ENCODE assay signal across 29 cellular contexts in genomic region chrX:132395645-132396044, GRCh38.
"Had no signal": no experiment of that assay in that cellular context is flagged by ENCODE, and none has a peak within 500 bp of the region (broad histone marks: within the 10 kb centered on the region; RNA-seq: fewer than 3 reads in every experiment).

No MANE protein-coding gene starts in this region.

- H3K27ac ChIP-seq: hepatocyte, pancreas, prostate gland, sigmoid colon, stomach, testis, thyroid gland, transverse colon, upper lobe of left lung, vagina had no signal

- H3K4me2 ChIP-seq: hepatocyte had no signal

- ATAC-seq: mucosa of descending colon; naive thymus-derived CD4-positive, alpha-beta T cell; natural killer cell treated with Interleukin-12 subunit alpha and Interleukin-12 subunit beta and Interleukin-15 and Interleukin-18, amount 100 ng/mL, for 72 hours; pancreas; right cardiac atrium; stimulated activated memory B cell treated with anti-CD40 and anti-IgM and Interleukin-4, amounts not matched to agents 10 μg/mL and 1 μg/mL and 100 μg/mL, for 72 hours; stimulated activated naive CD8-positive, alpha-beta T cell treated with anti-CD3 and anti-CD28 coated beads, Interleukin-15, Interleukin-2, amounts not matched to agents 100 U/mL and 50 U/mL, for 24 hours had no signal

- H3K9me3 Mint-ChIP-seq: naive thymus-derived CD4-positive, alpha-beta T cell; natural killer cell treated with Interleukin-12 subunit alpha and Interleukin-12 subunit beta and Interleukin-15 and Interleukin-18, amount 100 ng/mL, for 72 hours; neural crest cell; stimulated activated memory B cell treated with anti-CD40 and anti-IgM and Interleukin-4, amounts not matched to agents 10 μg/mL and 1 μg/mL and 100 μg/mL, for 72 hours had no signal

- H3K4me3 ChIP-seq: hepatocyte, lung, mucosa of descending colon, pancreas, prostate gland, sigmoid colon, stomach, testis, thyroid gland, transverse colon, upper lobe of left lung, vagina had no signal

- DNase-seq: islet precursor cell; mesendoderm; midbrain; mucosa of descending colon; naive thymus-derived CD4-positive, alpha-beta T cell; nucleus accumbens; pancreas; posterior cingulate gyrus; retina; right cardiac atrium; sigmoid colon; small intestine; stimulated activated CD4-positive, alpha-beta T cell treated with anti-CD3 and anti-CD28 coated beads, Interleukin-1b, Interleukin-23, amount 100 ng/mL, for 48 hours; stimulated activated CD4-positive, alpha-beta T cell treated with anti-CD3 and anti-CD28 coated beads, Interleukin-2, amount 100 ng/mL, for 48 hours; stimulated activated CD4-positive, alpha-beta T cell treated with anti-CD3 and anti-CD28 coated beads, Interleukin-4, amount 100 ng/mL, for 4 hours; stimulated activated CD8-positive, alpha-beta memory T cell treated with anti-CD3 and anti-CD28 coated beads, Interleukin-4, amount 100 ng/mL, for 48 hours; stimulated activated naive CD8-positive, alpha-beta T cell treated with anti-CD3 and anti-CD28 coated beads, Interleukin-15, Interleukin-2, amounts not matched to agents 100 U/mL and 50 U/mL, for 24 hours; stomach; testis; thyroid gland; transverse colon; upper lobe of left lung had no signal

- H3K9me3 ChIP-seq: mucosa of descending colon, pancreas, prostate gland, sigmoid colon, stomach, testis, thyroid gland, transverse colon, upper lobe of left lung, vagina had no signal

- H3K27me3 Mint-ChIP-seq: naive thymus-derived CD4-positive, alpha-beta T cell; natural killer cell treated with Interleukin-12 subunit alpha and Interleukin-12 subunit beta and Interleukin-15 and Interleukin-18, amount 100 ng/mL, for 72 hours; stimulated activated memory B cell treated with anti-CD40 and anti-IgM and Interleukin-4, amounts not matched to agents 10 μg/mL and 1 μg/mL and 100 μg/mL, for 72 hours had no signal

- H3K36me3 ChIP-seq: pancreas, prostate gland, sigmoid colon, thyroid gland, transverse colon, upper lobe of left lung, vagina had no signal

- H3K4me3 Mint-ChIP-seq: naive thymus-derived CD4-positive, alpha-beta T cell; natural killer cell treated with Interleukin-12 subunit alpha and Interleukin-12 subunit beta and Interleukin-15 and Interleukin-18, amount 100 ng/mL, for 72 hours; neural crest cell; stimulated activated memory B cell treated with anti-CD40 and anti-IgM and Interleukin-4, amounts not matched to agents 10 μg/mL and 1 μg/mL and 100 μg/mL, for 72 hours had no signal

- H3K36me3 Mint-ChIP-seq: natural killer cell treated with Interleukin-12 subunit alpha and Interleukin-12 subunit beta and Interleukin-15 and Interleukin-18, amount 100 ng/mL, for 72 hours had no signal

- H3K79me2 ChIP-seq: hepatocyte had no signal

- H2AFZ ChIP-seq: hepatocyte had no signal

- H3K27ac Mint-ChIP-seq: naive thymus-derived CD4-positive, alpha-beta T cell; natural killer cell treated with Interleukin-12 subunit alpha and Interleukin-12 subunit beta and Interleukin-15 and Interleukin-18, amount 100 ng/mL, for 72 hours; stimulated activated memory B cell treated with anti-CD40 and anti-IgM and Interleukin-4, amounts not matched to agents 10 μg/mL and 1 μg/mL and 100 μg/mL, for 72 hours had no signal

- H3K27me3 ChIP-seq: hepatocyte, pancreas, sigmoid colon, stomach, testis, thyroid gland, transverse colon, upper lobe of left lung, vagina had no signal

- H3K4me1 ChIP-seq: pancreas, prostate gland, sigmoid colon, stomach, testis, thyroid gland, transverse colon, upper lobe of left lung, vagina had no signal
